14 cellular contexts compared by ENCODE assay signal in the genomic region with DNA sequence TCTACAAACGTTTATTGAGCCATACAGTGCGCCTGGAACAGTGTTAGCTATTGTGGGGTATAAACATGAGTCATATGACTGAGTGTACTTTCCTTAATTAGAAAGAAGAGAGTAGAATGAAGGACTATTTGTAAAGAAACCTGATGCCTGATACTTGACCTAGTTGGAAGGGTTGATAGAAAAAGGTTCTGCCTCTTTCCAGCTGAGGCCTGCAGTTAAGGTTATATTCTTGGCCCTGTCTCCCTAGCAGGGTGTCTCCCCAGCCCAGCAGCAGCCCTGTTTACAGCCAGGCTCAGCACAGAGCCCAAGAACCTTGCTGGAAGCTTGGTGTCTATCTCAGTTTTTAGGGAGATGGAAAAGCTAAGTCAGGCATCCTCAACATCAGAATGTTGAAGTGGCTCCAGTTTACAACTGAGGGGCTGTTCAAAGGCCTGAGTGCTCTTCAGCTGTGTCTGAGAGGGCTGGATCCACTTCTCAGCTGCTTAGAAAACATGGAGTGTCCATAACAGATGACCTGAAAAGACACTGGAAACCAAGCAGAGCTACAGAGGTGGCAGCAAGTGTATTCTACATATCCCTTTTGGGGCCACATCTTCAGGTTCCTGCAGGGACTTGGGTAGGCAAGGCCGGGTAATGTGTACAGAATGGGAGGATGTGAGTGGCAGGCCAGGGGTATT. TPM values are rescaled to one million over a fixed set of nuclear protein-coding genes. Genes with fewer than 3 reads are reported as not detected.
A peak's percentile ranks its signal among the peaks of the same experiment; 100 is the strongest.
DNase-seq lines count a peak whose midpoint lies in the region; ATAC-seq, FAIRE-seq and TF ChIP-seq lines count a peak whose summit lies in the region.
"Had no signal": no experiment of that assay in that cellular context is flagged by ENCODE, and none has a peak within 500 bp of the region (broad histone marks: within the 10 kb centered on the region; RNA-seq: fewer than 3 reads in every experiment).

No MANE protein-coding gene starts in this region.

- H3K36me3 Mint-ChIP-seq in natural killer cell = no peaks in the 10 kb centered on the region
- H3K36me3 Mint-ChIP-seq: type B pancreatic cell had no signal

- H3K4me1 ChIP-seq in adipocyte (ENCODE audit: control insufficient read depth, insufficient read depth, low read length) = peaks cover 14% of the 10 kb centered on the region
- peaks cover 0 to 3% of the 10 kb centered on the region in 2 donors for H3K4me1 ChIP-seq in kidney (ENCODE audit: control insufficient read depth in 1 of 2, insufficient read depth in 1 of 2, low read depth in 1 of 2, low read length in 2 of 2)
- no peaks in the 10 kb centered on the region for H3K4me1 ChIP-seq in urinary bladder (ENCODE audit: insufficient read depth)
- H3K4me1 ChIP-seq: body of pancreas had no signal

- no peak for ATAC-seq in natural killer cell
- ATAC-seq in HG02763 (IDR thresholded peaks at IDR 0.05; ENCODE audit: unreplicated experiment) = no peak
- ATAC-seq in HG02588 (IDR thresholded peaks at IDR 0.05; ENCODE audit: unreplicated experiment) = no peak
- ATAC-seq: body of pancreas had no signal

- no peak overlapping the region for H3K4me3 Mint-ChIP-seq in natural killer cell
- H3K4me3 Mint-ChIP-seq: type B pancreatic cell had no signal

- no peaks in the 10 kb centered on the region for H3K4me1 Mint-ChIP-seq in natural killer cell

- H3K4me3 ChIP-seq in adipocyte (ENCODE audit: low read length) = no peak overlapping the region
- H3K4me3 ChIP-seq in kidney (ENCODE audit: low read length in 2 of 2) = no peak overlapping the region
- no peak overlapping the region for H3K4me3 ChIP-seq in urinary bladder (ENCODE audit: low read depth, low read length)
- H3K4me3 ChIP-seq: body of pancreas had no signal

- no peak for FAIRE-seq in kidney (lab: Jason Lieb, UNC)

- H3K36me3 ChIP-seq in adipocyte (ENCODE audit: control insufficient read depth, insufficient read depth, low read length, severe bottlenecking) (no peaks in the 10 kb centered on the region), kidney (ENCODE audit: control insufficient read depth in 1 of 2, insufficient read depth in 2 of 2, low read length in 2 of 2) (no peaks in the 10 kb centered on the region), urinary bladder (ENCODE audit: insufficient read depth) (no peaks in the 10 kb centered on the region)

- no peaks in the 10 kb centered on the region for H3K9me3 Mint-ChIP-seq in natural killer cell
- H3K9me3 Mint-ChIP-seq: type B pancreatic cell had no signal

- 59% methylated on average over 3 of the region's 3 CpGs for WGBS in urinary bladder

- intact Hi-C loops in kidney (cut with DNase I) = no loop called here
- intact Hi-C loops in natural killer cell (cut with micrococcal nuclease) = no loop called here

- no peak overlapping the region for H3K27ac Mint-ChIP-seq in natural killer cell
- H3K27ac Mint-ChIP-seq: type B pancreatic cell had no signal

- peaks cover 5% of the 10 kb centered on the region for H3K27me3 ChIP-seq in adipocyte (replicated peaks; ENCODE audit: control insufficient read depth, insufficient read depth, low read length)
- H3K27me3 ChIP-seq: body of pancreas had no signal

- no peak for TF ChIP-seq CTCF in kidney (IDR thresholded peaks at IDR 0.05; ENCODE audit: borderline replicate concordance, extremely low read depth, insufficient read depth)
- TF ChIP-seq CTCF in natural killer cell (IDR thresholded peaks at IDR 0.05) = no peak

- H3K9ac ChIP-seq in adipocyte (ENCODE audit: low read length) (peak overlapping the region; percentile 33), kidney (ENCODE audit: low read length in 2 of 2) (no peak overlapping the region)

- H3K27ac ChIP-seq in kidney (ENCODE audit: low read depth in 2 of 2, low read length in 2 of 2) = peak overlapping the region in 1 of 2 donors; percentile 72
- peak overlapping the region; percentile 10 for H3K27ac ChIP-seq in urinary bladder (ENCODE audit: low read depth)
- H3K27ac ChIP-seq: body of pancreas had no signal

- peaks cover 0 to 6% of the 10 kb centered on the region in 2 donors for H3K27me3 Mint-ChIP-seq in natural killer cell (ENCODE audit: low read depth in 2 of 2)
- H3K27me3 Mint-ChIP-seq: type B pancreatic cell had no signal

- DNase-seq in NCI-H524 (lab: John Stamatoyannopoulos, UW) (peak; percentile 35 to 69), NCI-H524 treated with DMSO at 0.1 percent for 48 hours (lab: John Stamatoyannopoulos, UW) (no peak), adipocyte (ENCODE audit: low read depth) (peak; percentile 41), kidney (peak; percentile 39), natural killer cell (no peak)
- DNase-seq: activated CD8-positive, alpha-beta memory T cell treated with anti-CD3 and anti-CD28 coated beads for 24 hours; Kasumi-1; stimulated activated CD4-positive, alpha-beta T cell treated with anti-CD3 and anti-CD28 coated beads, Interleukin-4, amount 100 ng/mL, for 4 hours had no signal

- no peaks in the 10 kb centered on the region for H3K9me3 ChIP-seq in adipocyte (ENCODE audit: control insufficient read depth, low read length)
- no peaks in the 10 kb centered on the region for H3K9me3 ChIP-seq in kidney (ENCODE audit: control insufficient read depth in 1 of 2, low read length in 2 of 2)
- H3K9me3 ChIP-seq: body of pancreas had no signal

RNA-seq across cellular contexts. Expression of a gene that starts 21.6 kb away (rescaled TPM):
- total RNA-seq in kidney (0.76 TPM), urinary bladder (not detected), natural killer cell (not detected)
- polyA plus RNA-seq in kidney (ENCODE audit: insufficient read depth, low read depth, low replicate concordance) (0.54 TPM), urinary bladder (not detected)
- total RNA-seq: body of pancreas, glomerular endothelial cell had no signal

Comparison
In these comparisons a context has a peak if more than half of its experiments do, and no peak if none do; other contexts are left out.
1. DNase-seq: peak in NCI-H524 (2 of 2), adipocyte (single experiment) and kidney (single experiment); none in NCI-H524 treated with DMSO at 0.1 percent for 48 hours (single experiment) and natural killer cell (single experiment).